In genomic region chr1:228085287-228085926, GRCh38 we compare ENCODE assay signal across 9 cellular contexts. TPM values are rescaled to one million over a fixed set of nuclear protein-coding genes. Genes with fewer than 3 reads are reported as not detected.
DNase-seq lines count a peak whose midpoint lies in the region; ATAC-seq, FAIRE-seq and TF ChIP-seq lines count a peak whose summit lies in the region.
"Had no signal": no experiment of that assay in that cellular context is flagged by ENCODE, and none has a peak within 500 bp of the region (broad histone marks: within the 10 kb centered on the region; RNA-seq: fewer than 3 reads in every experiment).

No MANE protein-coding gene starts in this region.

- peaks cover 27% of the 10 kb centered on the region for H3K36me3 Mint-ChIP-seq in endodermal cell (ENCODE audit: low read depth)
- H3K36me3 Mint-ChIP-seq in neural crest cell (ENCODE audit: low read depth): peaks cover 3% of the 10 kb centered on the region

- peak; percentile 90 for DNase-seq in D721Med (ENCODE audit: insufficient read length, low spot score)
- peak; percentile 91 for DNase-seq in endodermal cell
- no peak for DNase-seq in neural crest cell (ENCODE audit: low read depth, low spot score)
- DNase-seq in pons (ENCODE audit: low spot score): no peak
- DNase-seq in NCI-H2171 (lab: John Stamatoyannopoulos, UW): no peak
- DNase-seq in NCI-H1930 (lab: John Stamatoyannopoulos, UW): no peak

- H3K27ac Mint-ChIP-seq in endodermal cell: peak overlapping the region; percentile 100
- H3K27ac Mint-ChIP-seq in neural crest cell (ENCODE audit: unreplicated experiment): peak overlapping the region; percentile 74

- H3K4me2 ChIP-seq in OCI-LY1 (ENCODE audit: low read length): peak overlapping the region; percentile 96

- H3K36me3 ChIP-seq in OCI-LY1 (ENCODE audit: insufficient read depth, low read length): peaks cover 18% of the 10 kb centered on the region
- peaks cover 48% of the 10 kb centered on the region for H3K36me3 ChIP-seq in endodermal cell (ENCODE audit: control insufficient read depth, insufficient read depth, low read length)

- H3K9me3 Mint-ChIP-seq in endodermal cell (no peaks in the 10 kb centered on the region), neural crest cell (no peaks in the 10 kb centered on the region)

- no peaks in the 10 kb centered on the region for H3K9me3 ChIP-seq in OCI-LY1 (ENCODE audit: low read length)
- H3K9me3 ChIP-seq in endodermal cell (ENCODE audit: control insufficient read depth, low read length): no peaks in the 10 kb centered on the region
- H3K9me3 ChIP-seq: SJSA1 had no signal

- H3K27me3 Mint-ChIP-seq in endodermal cell (ENCODE audit: insufficient read depth) (no peaks in the 10 kb centered on the region), neural crest cell (ENCODE audit: low read depth) (no peaks in the 10 kb centered on the region)

- H3K27me3 ChIP-seq in OCI-LY1 (ENCODE audit: insufficient read depth, low read length) (no peaks in the 10 kb centered on the region), endodermal cell (ENCODE audit: control insufficient read depth, insufficient read depth, low read length, poor library complexity, severe bottlenecking) (no peaks in the 10 kb centered on the region)
- H3K27me3 ChIP-seq: SJSA1 had no signal

- no peak overlapping the region for H3K27ac ChIP-seq in OCI-LY1 (ENCODE audit: low read depth, low read length, poor library complexity, severe bottlenecking)
- peak overlapping the region; percentile 40 for H3K27ac ChIP-seq in endodermal cell (ENCODE audit: low read depth, low read length)
- H3K27ac ChIP-seq: SJSA1 had no signal

- H3K4me1 Mint-ChIP-seq in endodermal cell (peaks cover 59% of the 10 kb centered on the region), neural crest cell (peaks cover 66% of the 10 kb centered on the region)

- no peak for FAIRE-seq in D721Med (lab: Jason Lieb, UNC)

- peak overlapping the region; percentile 89; the same call in 1 of the 2 replicates for H3K9ac ChIP-seq in OCI-LY1 (ENCODE audit: low read length)
- H3K9ac ChIP-seq in endodermal cell (ENCODE audit: extremely low read depth, low read length, poor library complexity, severe bottlenecking): peak overlapping the region; percentile 99

- peaks cover 78% of the 10 kb centered on the region for H3K79me2 ChIP-seq in OCI-LY1 (ENCODE audit: insufficient read depth, low read length)

- H3K4me1 ChIP-seq in OCI-LY1 (ENCODE audit: insufficient read depth, low read length, severe bottlenecking) (peaks cover 76% of the 10 kb centered on the region), endodermal cell (ENCODE audit: control insufficient read depth, insufficient read depth, low read length) (peaks cover 29% of the 10 kb centered on the region)

- H2AFZ ChIP-seq in OCI-LY1 (ENCODE audit: low read length): no peak overlapping the region

- H3F3A ChIP-seq in OCI-LY1 (ENCODE audit: insufficient read depth, low read length): no peaks in the 10 kb centered on the region

- peak overlapping the region; percentile 99 for H3K4me3 Mint-ChIP-seq in endodermal cell
- peak overlapping the region; percentile 98 for H3K4me3 Mint-ChIP-seq in neural crest cell

- peak overlapping the region; percentile 92 for H3K4me3 ChIP-seq in OCI-LY1 (ENCODE audit: low read depth, low read length, poor library complexity, severe bottlenecking)
- peak overlapping the region; percentile 96 for H3K4me3 ChIP-seq in endodermal cell (ENCODE audit: low read length)

- no peaks in the 10 kb centered on the region for H3K9me2 ChIP-seq in OCI-LY1 (ENCODE audit: low read depth, low read length)

- no peak for ATAC-seq in HG03175 (IDR thresholded peaks at IDR 0.05; ENCODE audit: unreplicated experiment)

- 42 to 61% methylated on average over 6 of the region's 6 CpGs for WGBS in endodermal cell (ENCODE audit: insufficient coverage in 1 of 2, insufficient read length in 1 of 2), 2 experiments

- TF ChIP-seq CTCF in D721Med (IDR thresholded peaks at IDR 0.05; ENCODE audit: insufficient read depth, missing control alignments) (no peak), OCI-LY1 (IDR thresholded peaks at IDR 0.05; ENCODE audit: low read length) (no peak), endodermal cell (conservative IDR thresholded peaks at IDR 0.05) (no peak), neural crest cell (conservative IDR thresholded peaks at IDR 0.05) (no peak)

- H4K20me1 ChIP-seq in OCI-LY1 (ENCODE audit: insufficient read depth, low read length): no peaks in the 10 kb centered on the region

RNA-seq across cellular contexts. Expression of gene ARF1, which starts 2.9 kb away (rescaled TPM):
- 100 to 1,000 TPM; 322 to 372 TPM for total RNA-seq in endodermal cell
- polyA plus RNA-seq in endodermal cell (2013, experiment 1 of 2): 397 TPM
- polyA plus RNA-seq in endodermal cell (2013, experiment 2 of 2): 397 TPM
- 237 and 240 TPM in 2 replicates for total RNA-seq in neural crest cell

RNA-seq across cellular contexts. Expression of gene C1orf35, which starts 17.7 kb away (rescaled TPM):
- 10 to 100 TPM; 31.6 to 34.0 TPM for total RNA-seq in endodermal cell
- polyA plus RNA-seq in endodermal cell (2013, experiment 1 of 2): 27.6 TPM
- 24.7 TPM for polyA plus RNA-seq in endodermal cell (2013, experiment 2 of 2)
- total RNA-seq in neural crest cell: 29.1 and 29.7 TPM in 2 replicates

RNA-seq across cellular contexts. Expression of gene MRPL55, which starts 23.7 kb away (rescaled TPM):
- total RNA-seq in endodermal cell: 10 to 100 TPM; 57.6 to 66.7 TPM
- polyA plus RNA-seq in endodermal cell (2013, experiment 1 of 2): 72.3 TPM
- 52.9 TPM for polyA plus RNA-seq in endodermal cell (2013, experiment 2 of 2)
- 61.9 and 67.3 TPM in 2 replicates for total RNA-seq in neural crest cell

RNA-seq across cellular contexts. Expression of gene GUK1, which starts 54.7 kb away (rescaled TPM):
- total RNA-seq in endodermal cell: 100 to 1,000 TPM; 110 to 112 TPM
- polyA plus RNA-seq in endodermal cell (2013, experiment 1 of 2): 121 TPM
- polyA plus RNA-seq in endodermal cell (2013, experiment 2 of 2): 115 TPM
- 114 and 115 TPM in 2 replicates for total RNA-seq in neural crest cell

Comparison
In these comparisons a context has a peak if more than half of its experiments do, and no peak if none do; other contexts are left out.
1. DNase-seq: peak in D721Med (single experiment) and endodermal cell (single experiment); none in neural crest cell (single experiment), pons (single experiment), NCI-H2171 (single experiment) and NCI-H1930 (0 of 2).